In genomic region chr17:58193641-58194259, GRCh38 we compare ENCODE assay signal across 1 cellular context.
TF ChIP-seq lines count a peak whose summit lies in the region.

No MANE protein-coding gene starts in this region.

TF ChIP-seq in HepG2, 621 proteins besides CTCF, POLR2A, EP300 and RAD21:
- TF ChIP-seq ZNF317 (CRISPR knock-in tag; IDR thresholded peaks at IDR 0.05) (no peak), ZFP36L2 (CRISPR knock-in tag; IDR thresholded peaks at IDR 0.05) (no peak), ZNF160 (CRISPR knock-in tag; IDR thresholded peaks at IDR 0.05) (no peak), DPF2 (CRISPR knock-in tag; IDR thresholded peaks at IDR 0.05; ENCODE audit: borderline replicate concordance, low read depth) (no peak), BCL6 (CRISPR knock-in tag; IDR thresholded peaks at IDR 0.05) (no peak), HNF1B (CRISPR knock-in tag; IDR thresholded peaks at IDR 0.05) (no peak), CCAR2 (optimal IDR thresholded peaks at IDR 0.05; ENCODE audit: low read depth, low read length) (no peak), MIER3 (CRISPR knock-in tag; IDR thresholded peaks at IDR 0.05; ENCODE audit: borderline replicate concordance) (no peak), ZNF230 (CRISPR knock-in tag; IDR thresholded peaks at IDR 0.05) (no peak)
